19 cellular contexts compared by ENCODE assay signal in genomic region chr2:241226723-241227634, GRCh38. TPM values are rescaled to one million over a fixed set of nuclear protein-coding genes. Genes with fewer than 3 reads are reported as not detected.
DNase-seq lines count a peak whose midpoint lies in the region; ATAC-seq and TF ChIP-seq lines count a peak whose summit lies in the region.
"Had no signal": no experiment of that assay in that cellular context is flagged by ENCODE, and none has a peak within 500 bp of the region (broad histone marks: within the 10 kb centered on the region; RNA-seq: fewer than 3 reads in every experiment).

No MANE protein-coding gene starts in this region.

- TF ChIP-seq CTCF in CD14-positive monocyte (IDR thresholded peaks at IDR 0.05) (no peak), heart right ventricle (IDR thresholded peaks at IDR 0.05) (no peak), nephron (IDR thresholded peaks at IDR 0.05; ENCODE audit: unreplicated experiment in 3 of 3) (no peak)

- H3K27ac Mint-ChIP-seq in CD14-positive monocyte (peak overlapping the region in 4 of 7 donors; percentile 30 to 68 (median 32)), nephron (peak overlapping the region in 2 of 3 experiments; percentile 44 to 52)
- peak overlapping the region; percentile 60 for H3K27ac Mint-ChIP-seq in activated naive CD8-positive, alpha-beta T cell treated with anti-CD3 and anti-CD28 coated beads, Interleukin-2, amount 50 U/mL, for 24 hours

- H3K9me3 Mint-ChIP-seq in CD14-positive monocyte = peaks cover 0 to 2% (median 0%) of the 10 kb centered on the region in 7 donors
- no peaks in the 10 kb centered on the region for H3K9me3 Mint-ChIP-seq in activated naive CD8-positive, alpha-beta T cell treated with anti-CD3 and anti-CD28 coated beads, Interleukin-2, amount 50 U/mL, for 24 hours
- H3K9me3 Mint-ChIP-seq in nephron = no peaks in the 10 kb centered on the region
- H3K9me3 Mint-ChIP-seq: CD8-positive, alpha-beta memory T cell had no signal

- H3K27me3 Mint-ChIP-seq in CD14-positive monocyte (ENCODE audit: low read depth in 3 of 3) (peaks cover 0 to 7% (median 5%) of the 10 kb centered on the region in 3 donors), nephron (ENCODE audit: low read depth) (no peaks in the 10 kb centered on the region)
- H3K27me3 Mint-ChIP-seq in activated naive CD8-positive, alpha-beta T cell treated with anti-CD3 and anti-CD28 coated beads, Interleukin-2, amount 50 U/mL, for 24 hours = no peaks in the 10 kb centered on the region
- H3K27me3 Mint-ChIP-seq: CD8-positive, alpha-beta memory T cell had no signal

- H3K36me3 Mint-ChIP-seq in CD14-positive monocyte = peaks cover 60 to 68% of the 10 kb centered on the region in 2 donors
- H3K36me3 Mint-ChIP-seq in activated naive CD8-positive, alpha-beta T cell treated with anti-CD3 and anti-CD28 coated beads, Interleukin-2, amount 50 U/mL, for 24 hours (ENCODE audit: low read depth) = peaks cover 20% of the 10 kb centered on the region
- H3K36me3 Mint-ChIP-seq in nephron (ENCODE audit: low read depth) = peaks cover 54% of the 10 kb centered on the region

- H3K4me3 ChIP-seq in heart right ventricle = no peak overlapping the region
- H3K4me3 ChIP-seq: GM23248, vagina had no signal

- no peaks in the 10 kb centered on the region for H3K9me3 ChIP-seq in heart right ventricle
- H3K9me3 ChIP-seq: vagina had no signal

- no peak for ATAC-seq in activated naive CD8-positive, alpha-beta T cell treated with anti-CD3 and anti-CD28 coated beads, Interleukin-2, amount 50 U/mL, for 24 hours
- ATAC-seq in heart right ventricle = peak in 5 of 8 donors; percentile 27 to 66 (median 40)
- ATAC-seq: stimulated activated naive CD8-positive, alpha-beta T cell treated with anti-CD3 and anti-CD28 coated beads, Interleukin-15, Interleukin-2, amounts not matched to agents 100 U/mL and 50 U/mL, for 24 hours had no signal

- peaks cover 2 to 51% (median 27%) of the 10 kb centered on the region in 9 donors for H3K4me1 ChIP-seq in heart right ventricle

- DNase-seq in CD14-positive monocyte (ENCODE audit: low spot score) = no peak
- DNase-seq in activated naive CD8-positive, alpha-beta T cell treated with anti-CD3 and anti-CD28 coated beads, Interleukin-2, amount 50 U/mL, for 24 hours = no peak
- no peak for DNase-seq in heart right ventricle
- DNase-seq in NCI-H69 (lab: John Stamatoyannopoulos, UW) = no peak
- no peak for DNase-seq in NCI-H1105 treated with DMSO at 0.1 percent for 48 hours (lab: John Stamatoyannopoulos, UW)
- DNase-seq in NCI-H2107 treated with DMSO at 0.1 percent for 48 hours (lab: John Stamatoyannopoulos, UW; ENCODE audit: unreplicated experiment) = no peak
- no peak for DNase-seq in stimulated activated CD4-positive, alpha-beta T cell treated with anti-CD3 and anti-CD28 coated beads, Interleukin-4, amount 100 ng/mL, for 1 hour
- DNase-seq: activated CD4-positive, alpha-beta T cell treated with anti-CD3 and anti-CD28 coated beads for 4 hours; activated CD8-positive, alpha-beta memory T cell treated with anti-CD3 and anti-CD28 coated beads, Interleukin-2, amount 50 U/mL, for 4 hours; activated gamma-delta T cell treated with Interleukin-2 at 50 U/mL for 16 hours; glutamatergic neuron; NCI-H446 treated with DMSO at 0.1 percent for 48 hours; SHP77 treated with DMSO at 0.1 percent for 48 hours; stimulated activated naive CD8-positive, alpha-beta T cell treated with anti-CD3 and anti-CD28 coated beads, Interleukin-15, Interleukin-2, amounts not matched to agents 100 U/mL and 50 U/mL, for 24 hours; T1000 had no signal

- peak overlapping the region in 3 of 10 donors; percentile 3 to 40 (median 33) for H3K27ac ChIP-seq in heart right ventricle
- H3K27ac ChIP-seq: GM23248, vagina had no signal

- 50 to 67% methylated on average over 23 of the region's 23 CpGs for WGBS in heart right ventricle, 2 donors

- H3K36me3 ChIP-seq in heart right ventricle = peaks cover 0 to 72% (median 46%) of the 10 kb centered on the region in 9 donors

- H3K27me3 ChIP-seq in heart right ventricle = no peaks in the 10 kb centered on the region
- H3K27me3 ChIP-seq: vagina had no signal

- H3K4me1 Mint-ChIP-seq in CD14-positive monocyte = peaks cover 11% of the 10 kb centered on the region
- no peaks in the 10 kb centered on the region for H3K4me1 Mint-ChIP-seq in activated naive CD8-positive, alpha-beta T cell treated with anti-CD3 and anti-CD28 coated beads, Interleukin-2, amount 50 U/mL, for 24 hours
- peaks cover 29% of the 10 kb centered on the region for H3K4me1 Mint-ChIP-seq in nephron

- H3K4me3 Mint-ChIP-seq in CD14-positive monocyte = no peak overlapping the region
- H3K4me3 Mint-ChIP-seq in activated naive CD8-positive, alpha-beta T cell treated with anti-CD3 and anti-CD28 coated beads, Interleukin-2, amount 50 U/mL, for 24 hours = no peak overlapping the region
- no peak overlapping the region for H3K4me3 Mint-ChIP-seq in nephron
- H3K4me3 Mint-ChIP-seq: CD8-positive, alpha-beta memory T cell had no signal

- intact Hi-C loops in CD14-positive monocyte (cut with micrococcal nuclease) (no loop called here), heart right ventricle (cut with DNase I) (loop anchor here in 1 of 10 donors (10.0 kb wide), 1 partner anchor 132 kb away; no protein-coding TSS in a partner anchor)

RNA-seq across cellular contexts. Expression of gene ANO7, which starts 38.5 kb away (rescaled TPM):
- polyA plus RNA-seq in CD14-positive monocyte (not detected), heart right ventricle (under 1 TPM; 0.61 to 0.73 TPM)
- 1 to 10 TPM in 8 of 10 donors, under 1 TPM in 2; 0.92 to 3.0 (median 2.0) TPM for total RNA-seq in heart right ventricle
- polyA plus RNA-seq: CD8-positive, alpha-beta memory T cell had no signal
